Comparison of ENCODE assay signal across 8 cellular contexts in the genomic region with DNA sequence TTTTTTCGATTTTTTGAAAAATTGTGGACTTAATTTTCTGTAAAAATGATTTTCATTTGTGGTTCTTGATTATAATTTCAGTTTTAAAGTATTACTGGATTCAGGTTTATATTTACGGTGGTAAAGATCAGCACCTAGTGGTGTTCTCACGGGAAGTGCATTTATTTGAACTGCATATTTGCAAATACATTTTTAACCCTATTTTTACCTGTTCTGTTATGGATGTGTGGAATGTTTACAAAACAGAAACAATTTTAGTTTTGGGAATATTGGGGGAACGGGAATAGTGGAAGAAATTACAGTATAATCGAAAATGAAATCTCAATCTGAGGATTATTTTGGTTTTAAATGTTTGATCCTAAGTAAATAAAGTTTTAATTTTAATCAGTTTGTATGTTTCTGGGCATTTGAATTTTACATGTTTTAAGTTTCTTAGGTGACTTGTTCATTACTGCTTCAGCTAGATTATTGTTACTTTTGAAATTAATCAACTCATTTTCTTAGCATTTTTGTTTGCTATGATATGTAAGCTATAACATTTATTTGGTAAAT. TPM values are rescaled to one million over a fixed set of nuclear protein-coding genes. Genes with fewer than 3 reads are reported as not detected.
DNase-seq lines count a peak whose midpoint lies in the region; ATAC-seq lines count a peak whose summit lies in the region.

No MANE protein-coding gene starts in this region.

- peaks cover 21% of the 10 kb centered on the region for H3K36me3 Mint-ChIP-seq in activated naive CD8-positive, alpha-beta T cell treated with anti-CD3 and anti-CD28 coated beads, Interleukin-2, amount 10 ng/mL, durations not matched to agents 7 days and 5 days

- H3K9me3 ChIP-seq in Karpas-422 (ENCODE audit: low read length) (peaks cover 9% of the 10 kb centered on the region; the same call in 1 of the 2 replicates), iPS-18a (ENCODE audit: control insufficient read depth, low read depth, low read length) (no peaks in the 10 kb centered on the region)

- H3K4me3 ChIP-seq in Karpas-422 (ENCODE audit: low read length) (peak overlapping the region; percentile 61), iPS-18a (ENCODE audit: low read length) (peak overlapping the region; percentile 85)

- H3K9ac ChIP-seq in Karpas-422 (ENCODE audit: low read length) (peak overlapping the region; percentile 69), iPS-18a (ENCODE audit: low read length) (peak overlapping the region; percentile 88)

- H3K36me3 ChIP-seq in Karpas-422 (ENCODE audit: insufficient read depth, low read length) = peaks cover 18% of the 10 kb centered on the region
- peaks cover 4% of the 10 kb centered on the region for H3K36me3 ChIP-seq in iPS-18a (ENCODE audit: control insufficient read depth, low read depth, low read length)

- H3K79me2 ChIP-seq in Karpas-422 (ENCODE audit: low read length) = peaks cover 40% of the 10 kb centered on the region

- peaks cover 20% of the 10 kb centered on the region for H3K4me1 Mint-ChIP-seq in activated naive CD8-positive, alpha-beta T cell treated with anti-CD3 and anti-CD28 coated beads, Interleukin-2, amount 10 ng/mL, durations not matched to agents 7 days and 5 days
- peaks cover 44% of the 10 kb centered on the region for H3K4me1 Mint-ChIP-seq in stimulated activated naive CD8-positive, alpha-beta T cell treated with anti-CD3 and anti-CD28 coated beads, Interleukin-15, amount 100 ng/mL, for 72 hours

- H3K9me3 Mint-ChIP-seq in activated naive CD8-positive, alpha-beta T cell treated with anti-CD3 and anti-CD28 coated beads, Interleukin-2, amount 10 ng/mL, durations not matched to agents 7 days and 5 days = peaks cover 2% of the 10 kb centered on the region
- H3K9me3 Mint-ChIP-seq in stimulated activated naive CD8-positive, alpha-beta T cell treated with anti-CD3 and anti-CD28 coated beads, Interleukin-15, amount 100 ng/mL, for 72 hours = peaks cover 0 to 4% of the 10 kb centered on the region in 2 donors

- no peaks in the 10 kb centered on the region for H3K27me3 Mint-ChIP-seq in activated naive CD8-positive, alpha-beta T cell treated with anti-CD3 and anti-CD28 coated beads, Interleukin-2, amount 10 ng/mL, durations not matched to agents 7 days and 5 days
- H3K27me3 Mint-ChIP-seq in stimulated activated naive CD8-positive, alpha-beta T cell treated with anti-CD3 and anti-CD28 coated beads, Interleukin-15, amount 100 ng/mL, for 72 hours = no peaks in the 10 kb centered on the region

- H3K27ac ChIP-seq in Karpas-422 (ENCODE audit: low read length) = peak overlapping the region; percentile 88
- H3K27ac ChIP-seq in iPS-18a (ENCODE audit: low read length) = peak overlapping the region; percentile 79

- H4K20me1 ChIP-seq in Karpas-422 (ENCODE audit: insufficient read depth, low read depth, low read length) = no peaks in the 10 kb centered on the region

- peak overlapping the region; percentile 72 for H3K4me2 ChIP-seq in Karpas-422 (ENCODE audit: low read depth, low read length, poor library complexity, severe bottlenecking)

- no peaks in the 10 kb centered on the region for H3K27me3 ChIP-seq in Karpas-422 (ENCODE audit: low read length)
- H3K27me3 ChIP-seq in iPS-18a (ENCODE audit: control insufficient read depth, insufficient read depth, low read length) = no peaks in the 10 kb centered on the region

- peak; percentile 84 for DNase-seq in DMS114 treated with DMSO at 0.1 percent for 48 hours (lab: John Stamatoyannopoulos, UW; ENCODE audit: unreplicated experiment)
- DNase-seq in Karpas-422 = peak; percentile 78
- no peak for DNase-seq in activated naive CD8-positive, alpha-beta T cell treated with anti-CD3 and anti-CD28 coated beads, Interleukin-2, amount 10 ng/mL, durations not matched to agents 7 days and 5 days
- no peak for DNase-seq in stimulated activated naive CD8-positive, alpha-beta T cell treated with anti-CD3 and anti-CD28 coated beads, Interleukin-15, amount 100 ng/mL, for 72 hours
- no peak for DNase-seq in T1000 (lab: John Stamatoyannopoulos, UW)
- no peak for DNase-seq in GM19240 (ENCODE audit: insufficient read length, low spot score)

- peak overlapping the region; percentile 97 for H3K27ac Mint-ChIP-seq in activated naive CD8-positive, alpha-beta T cell treated with anti-CD3 and anti-CD28 coated beads, Interleukin-2, amount 10 ng/mL, durations not matched to agents 7 days and 5 days
- H3K27ac Mint-ChIP-seq in stimulated activated naive CD8-positive, alpha-beta T cell treated with anti-CD3 and anti-CD28 coated beads, Interleukin-15, amount 100 ng/mL, for 72 hours = peak overlapping the region; percentile 98 to 99

- no peak for ATAC-seq in activated naive CD8-positive, alpha-beta T cell treated with anti-CD3 and anti-CD28 coated beads, Interleukin-2, amount 10 ng/mL, durations not matched to agents 7 days and 5 days (ENCODE audit: low read depth)
- no peak for ATAC-seq in stimulated activated naive CD8-positive, alpha-beta T cell treated with anti-CD3 and anti-CD28 coated beads, Interleukin-15, amount 100 ng/mL, for 72 hours
- ATAC-seq in HG02798 (IDR thresholded peaks at IDR 0.05; ENCODE audit: poor library complexity, unreplicated experiment) = no peak

- peak overlapping the region; percentile 52 for H2AFZ ChIP-seq in Karpas-422 (ENCODE audit: low read length)

- no peaks in the 10 kb centered on the region for H3K9me2 ChIP-seq in Karpas-422 (replicated peaks; ENCODE audit: insufficient read depth, low read length)

- peak overlapping the region; percentile 85 for H3K4me3 Mint-ChIP-seq in activated naive CD8-positive, alpha-beta T cell treated with anti-CD3 and anti-CD28 coated beads, Interleukin-2, amount 10 ng/mL, durations not matched to agents 7 days and 5 days
- H3K4me3 Mint-ChIP-seq in stimulated activated naive CD8-positive, alpha-beta T cell treated with anti-CD3 and anti-CD28 coated beads, Interleukin-15, amount 100 ng/mL, for 72 hours = peak overlapping the region; percentile 79 to 92

- H3K4me1 ChIP-seq in Karpas-422 (ENCODE audit: low read length) (peaks cover 43% of the 10 kb centered on the region), iPS-18a (ENCODE audit: control insufficient read depth, low read depth, low read length) (peaks cover 20% of the 10 kb centered on the region)

- POLR2A ChIA-PET in activated naive CD8-positive, alpha-beta T cell treated with anti-CD3 and anti-CD28 coated beads, Interleukin-2, amount 10 ng/mL, durations not matched to agents 7 days and 5 days (lab: Charles Lee) = interaction anchor here (0.7 to 2.6 kb wide), 22 partner anchors 15 to 1650 kb away, joined by 3 to 97 read pairs (median 7); a partner anchor contains a TSS

RNA-seq across cellular contexts. Expression of a gene that starts 0.8 kb away (rescaled TPM):
- 32.8 and 88.4 TPM in 2 replicates for total RNA-seq in Karpas-422 (2014; rRNA removed; shearing (Covaris generic); ENCODE audit: low replicate concordance)
- 100 to 1,000 TPM; 149 to 172 TPM for total RNA-seq in activated naive CD8-positive, alpha-beta T cell treated with anti-CD3 and anti-CD28 coated beads, Interleukin-2, amount 10 ng/mL, durations not matched to agents 7 days and 5 days

Comparison
In these comparisons a context has a peak if more than half of its experiments do, and no peak if none do; other contexts are left out.
1. DNase-seq: peak in DMS114 treated with DMSO at 0.1 percent for 48 hours (single experiment) and Karpas-422 (single experiment); none in activated naive CD8-positive, alpha-beta T cell treated with anti-CD3 and anti-CD28 coated beads, Interleukin-2, amount 10 ng/mL, durations not matched to agents 7 days and 5 days (single experiment), stimulated activated naive CD8-positive, alpha-beta T cell treated with anti-CD3 and anti-CD28 coated beads, Interleukin-15, amount 100 ng/mL, for 72 hours (0 of 2), T1000 (single experiment) and GM19240 (single experiment).